8 cellular contexts compared by ENCODE assay signal in the genomic region with DNA sequence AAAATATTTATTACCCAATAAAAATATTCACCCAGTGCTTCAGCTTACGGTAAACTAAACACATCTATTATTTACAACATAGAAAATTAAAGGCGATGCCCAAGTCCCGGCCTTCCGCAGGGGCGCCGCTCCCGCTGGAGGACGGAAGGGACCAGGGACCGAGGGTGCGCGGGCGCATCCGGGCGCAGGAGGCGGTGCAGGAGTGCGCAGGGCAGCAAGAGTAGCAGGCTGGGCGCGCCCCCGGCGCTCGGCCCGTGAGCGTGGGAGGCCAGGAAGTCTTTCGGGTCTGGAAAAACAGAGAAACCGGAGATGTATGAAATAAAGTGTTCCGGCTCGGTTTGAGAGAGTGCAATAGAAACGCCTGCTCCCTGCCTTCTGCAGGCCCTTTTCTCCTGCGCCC. TPM values are rescaled to one million over a fixed set of nuclear protein-coding genes. Genes with fewer than 3 reads are reported as not detected.
"Had no signal": no experiment of that assay in that cellular context is flagged by ENCODE, and none has a peak within 500 bp of the region (broad histone marks: within the 10 kb centered on the region; RNA-seq: fewer than 3 reads in every experiment).

No MANE protein-coding gene starts in this region.

RNA-seq across cellular contexts. Expression of a gene that starts 6.6 kb away (rescaled TPM):
- total RNA-seq: LHCN-M2, MCF 10A, NCI-H460, OCI-LY7, Peyer's patch, Right ventricle myocardium inferior, SJCRH30, SK-MEL-5 had no signal

RNA-seq across cellular contexts. Expression of a gene that starts 18.4 kb away (rescaled TPM):
- total RNA-seq: LHCN-M2, MCF 10A, NCI-H460, Right ventricle myocardium inferior, SK-MEL-5 had no signal
